10 cellular contexts compared by ENCODE assay signal in the genomic region with DNA sequence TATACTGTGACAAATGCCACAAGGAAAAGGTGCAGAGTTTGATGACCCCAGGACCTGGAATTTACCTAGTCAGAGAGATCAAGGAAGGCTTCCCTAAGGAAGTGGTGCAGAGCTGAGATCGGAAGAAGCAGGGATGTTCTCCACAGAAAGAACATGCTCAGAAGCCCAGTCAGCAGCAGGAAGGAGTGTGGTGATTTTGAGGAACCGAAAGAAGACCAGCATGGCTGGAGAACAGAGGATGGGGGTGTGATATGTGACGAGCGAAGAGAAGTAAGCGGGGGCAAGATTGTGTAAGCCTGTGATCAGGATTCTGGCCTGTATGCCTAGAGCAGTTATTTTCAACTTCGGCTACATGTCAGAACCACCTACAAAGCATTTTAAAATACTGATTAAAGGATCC. TPM values are rescaled to one million over a fixed set of nuclear protein-coding genes. Genes with fewer than 3 reads are reported as not detected.
DNase-seq lines count a peak whose midpoint lies in the region; ATAC-seq lines count a peak whose summit lies in the region.
"Had no signal": no experiment of that assay in that cellular context is flagged by ENCODE, and none has a peak within 500 bp of the region (broad histone marks: within the 10 kb centered on the region; RNA-seq: fewer than 3 reads in every experiment).

No MANE protein-coding gene starts in this region.

- DNase-seq in NAMALWA (ENCODE audit: low spot score) (peak; percentile 62), neuronal stem cell (ENCODE audit: low spot score) (no peak), NCI-H446 treated with DMSO at 0.1 percent for 48 hours (lab: John Stamatoyannopoulos, UW) (no peak), DMS53 treated with DMSO at 0.1 percent for 48 hours (lab: John Stamatoyannopoulos, UW; ENCODE audit: unreplicated experiment) (no peak), ureter (ENCODE audit: low spot score) (no peak)
- no peak for DNase-seq in activated CD4-positive, CD25-positive, alpha-beta regulatory T cell treated with anti-CD3 and anti-CD28 coated beads, Interleukin-2, amount 50 U/mL, for 72 hours
- DNase-seq: NCI-H510A treated with DMSO at 0.1 percent for 48 hours had no signal

- no peak overlapping the region for H2BK5ac ChIP-seq in neuronal stem cell (ENCODE audit: low read length)

- no peak overlapping the region for H2AK5ac ChIP-seq in neuronal stem cell (ENCODE audit: low read depth, low read length)

- no peak overlapping the region for H3K4me3 ChIP-seq in neuronal stem cell (ENCODE audit: low read length in 2 of 2)
- H3K4me3 ChIP-seq: pancreas had no signal

- peaks cover 0 to 2% of the 10 kb centered on the region in 2 donors for H3K9me3 ChIP-seq in neuronal stem cell (replicated peaks in 1 of 2; ENCODE audit: control insufficient read depth in 2 of 2, insufficient read depth in 1 of 2, low read depth in 1 of 2, low read length in 2 of 2)
- H3K9me3 ChIP-seq: pancreas had no signal

- no peak overlapping the region for H2AFZ ChIP-seq in neuronal stem cell (ENCODE audit: low read length)

- peak; percentile 98 for ATAC-seq in GM18907 (IDR thresholded peaks at IDR 0.05; ENCODE audit: unreplicated experiment)
- ATAC-seq in HG02763 (IDR thresholded peaks at IDR 0.05; ENCODE audit: unreplicated experiment): peak; percentile 96

- peak overlapping the region; percentile 51 for H3K18ac ChIP-seq in neuronal stem cell (ENCODE audit: low read length)

- no peak overlapping the region for H3K23ac ChIP-seq in neuronal stem cell (ENCODE audit: low read depth, low read length, poor library complexity)

- no CpG with 5 or more reads among the region's 6 CpGs for WGBS in neuronal stem cell (ENCODE audit: extremely low coverage in 2 of 2, insufficient read length in 2 of 2, insufficient replicate concordance in 1 of 2), 2 donors

- no peak overlapping the region for H4K91ac ChIP-seq in neuronal stem cell (ENCODE audit: low read depth, low read length, poor library complexity)

- H2BK15ac ChIP-seq in neuronal stem cell (ENCODE audit: low read length): no peak overlapping the region

- H3K4me1 ChIP-seq in neuronal stem cell (ENCODE audit: control insufficient read depth in 2 of 2, insufficient read depth in 1 of 2, low read depth in 1 of 2, low read length in 2 of 2): peaks cover 5 to 17% of the 10 kb centered on the region in 2 donors

- no peak overlapping the region for H3K27ac ChIP-seq in neuronal stem cell (replicated peaks; ENCODE audit: low read length)

- no peak overlapping the region for H4K8ac ChIP-seq in neuronal stem cell (ENCODE audit: low read depth, low read length)

- H3K4me2 ChIP-seq in neuronal stem cell (ENCODE audit: insufficient read depth, low read length, poor library complexity, severe bottlenecking): no peak overlapping the region

- no peaks in the 10 kb centered on the region for H3K36me3 ChIP-seq in neuronal stem cell (replicated peaks in 1 of 2; ENCODE audit: control insufficient read depth in 2 of 2, insufficient read depth in 2 of 2, low read length in 2 of 2)
- H3K36me3 ChIP-seq: pancreas had no signal

- H3K79me1 ChIP-seq in neuronal stem cell (ENCODE audit: low read depth, low read length): no peaks in the 10 kb centered on the region

- no peaks in the 10 kb centered on the region for H3K27me3 ChIP-seq in neuronal stem cell (ENCODE audit: control insufficient read depth in 3 of 3, insufficient read depth in 3 of 3, low read depth in 1 of 3, low read length in 3 of 3)
- H3K27me3 ChIP-seq: pancreas had no signal

- H3K4ac ChIP-seq in neuronal stem cell (ENCODE audit: low read length): no peak overlapping the region

- no peak overlapping the region for H2BK12ac ChIP-seq in neuronal stem cell (ENCODE audit: low read length)

- no peak overlapping the region for H3K9ac ChIP-seq in neuronal stem cell (ENCODE audit: low read depth, low read length, poor library complexity)

- H3K14ac ChIP-seq in neuronal stem cell (ENCODE audit: low read length): no peak overlapping the region

- H2BK120ac ChIP-seq in neuronal stem cell (ENCODE audit: low read depth, low read length): no peak overlapping the region

RNA-seq across cellular contexts. Expression of a gene that starts 18.7 kb away (rescaled TPM):
- polyA plus RNA-seq in neuronal stem cell (2013, experiment 1 of 2): 14.0 TPM
- polyA plus RNA-seq in neuronal stem cell (2013, experiment 2 of 2): 14.2 TPM
- 185 TPM for total RNA-seq in ureter
